Comparison of ENCODE assay signal across 1 cellular context in genomic region chr9:135805422-135806022, GRCh38.
TF ChIP-seq lines count a peak whose summit lies in the region.

No MANE protein-coding gene starts in this region.

TF ChIP-seq in IMR-90, 13 proteins besides CTCF, POLR2A, EP300 and RAD21 (continued from another document):
- TF ChIP-seq RCOR1 (IDR thresholded peaks at IDR 0.05; ENCODE audit: insufficient replicate concordance, low read length) (no peak), NFE2L2 (IDR thresholded peaks at IDR 0.05; ENCODE audit: low read depth, low read length) (no peak), MAZ (IDR thresholded peaks at IDR 0.05; ENCODE audit: borderline replicate concordance, low read depth, low read length) (no peak), BHLHE40 (IDR thresholded peaks at IDR 0.05; ENCODE audit: low read depth, low read length) (no peak), SMC3 (IDR thresholded peaks at IDR 0.05; ENCODE audit: low read depth, low read length) (no peak), CEBPB (IDR thresholded peaks at IDR 0.05; ENCODE audit: low read depth, low read length) (no peak), USF2 (IDR thresholded peaks at IDR 0.05; ENCODE audit: low read depth, low read length) (no peak), CHD1 (IDR thresholded peaks at IDR 0.05; ENCODE audit: low read depth, low read length) (no peak)
- TF ChIP-seq, protein P1, sequence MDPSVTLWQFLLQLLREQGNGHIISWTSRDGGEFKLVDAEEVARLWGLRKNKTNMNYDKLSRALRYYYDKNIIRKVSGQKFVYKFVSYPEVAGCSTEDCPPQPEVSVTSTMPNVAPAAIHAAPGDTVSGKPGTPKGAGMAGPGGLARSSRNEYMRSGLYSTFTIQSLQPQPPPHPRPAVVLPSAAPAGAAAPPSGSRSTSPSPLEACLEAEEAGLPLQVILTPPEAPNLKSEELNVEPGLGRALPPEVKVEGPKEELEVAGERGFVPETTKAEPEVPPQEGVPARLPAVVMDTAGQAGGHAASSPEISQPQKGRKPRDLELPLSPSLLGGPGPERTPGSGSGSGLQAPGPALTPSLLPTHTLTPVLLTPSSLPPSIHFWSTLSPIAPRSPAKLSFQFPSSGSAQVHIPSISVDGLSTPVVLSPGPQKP (IDR thresholded peaks at IDR 0.05; ENCODE audit: borderline replicate concordance, low read depth, low read length) = no peak
